Comparison of ENCODE assay signal across 8 cellular contexts in the genomic region with DNA sequence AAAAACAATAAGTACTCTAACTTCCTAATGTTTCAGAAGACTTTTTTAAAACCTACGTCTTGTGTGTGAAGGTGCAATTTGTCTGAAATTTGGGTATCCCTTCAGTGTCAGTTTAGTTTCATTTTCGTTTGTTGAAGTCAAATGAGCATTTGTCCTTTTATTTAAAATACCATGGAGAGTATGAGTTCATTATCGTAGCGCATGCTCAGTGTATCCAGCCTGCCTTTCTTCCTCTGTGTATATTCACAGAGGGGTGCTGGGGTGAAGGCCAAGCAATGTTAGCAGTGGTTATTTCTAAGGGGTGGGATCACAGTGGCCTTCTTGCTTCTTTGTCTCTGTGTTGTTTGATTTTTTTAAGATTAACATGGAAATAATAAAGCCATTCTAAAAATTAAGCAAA. TPM values are rescaled to one million over a fixed set of nuclear protein-coding genes. Genes with fewer than 3 reads are reported as not detected.
DNase-seq lines count a peak whose midpoint lies in the region.

No MANE protein-coding gene starts in this region.

- no peak overlapping the region for H2BK120ac ChIP-seq in neuronal stem cell (ENCODE audit: low read depth, low read length)

- DNase-seq in GM19240 (ENCODE audit: insufficient read length, low spot score) (peak; percentile 8), NCI-H526 treated with DMSO at 0.1 percent for 48 hours (lab: John Stamatoyannopoulos, UW) (peak; percentile 81), neuronal stem cell (ENCODE audit: low spot score) (no peak), midbrain (lab: John Stamatoyannopoulos, UW) (no peak), NCI-H524 treated with DMSO at 0.1 percent for 48 hours (lab: John Stamatoyannopoulos, UW) (no peak), NCI-H82 (lab: John Stamatoyannopoulos, UW) (no peak), DMS53 treated with DMSO at 0.1 percent for 48 hours (lab: John Stamatoyannopoulos, UW; ENCODE audit: unreplicated experiment) (no peak)
- no peak for DNase-seq in effector memory CD4-positive, alpha-beta T cell

- H3K9me3 ChIP-seq in effector memory CD4-positive, alpha-beta T cell (ENCODE audit: control insufficient read depth, low read length), result no peaks in the 10 kb centered on the region
- no peaks in the 10 kb centered on the region for H3K9me3 ChIP-seq in neuronal stem cell (replicated peaks in 1 of 2; ENCODE audit: control insufficient read depth in 2 of 2, insufficient read depth in 1 of 2, low read depth in 1 of 2, low read length in 2 of 2)

- H2BK5ac ChIP-seq in neuronal stem cell (ENCODE audit: low read length), result no peak overlapping the region

- no peak overlapping the region for H2BK12ac ChIP-seq in neuronal stem cell (ENCODE audit: low read length)

- no peak overlapping the region for H3K4ac ChIP-seq in neuronal stem cell (ENCODE audit: low read length)

- no peaks in the 10 kb centered on the region for H3K27me3 ChIP-seq in effector memory CD4-positive, alpha-beta T cell (replicated peaks; ENCODE audit: control insufficient read depth, insufficient read depth, low read length, poor library complexity, severe bottlenecking)
- H3K27me3 ChIP-seq in neuronal stem cell (ENCODE audit: control insufficient read depth in 3 of 3, insufficient read depth in 3 of 3, low read depth in 1 of 3, low read length in 3 of 3), result no peaks in the 10 kb centered on the region

- no CpG with 5 or more reads among the region's 4 CpGs for WGBS in neuronal stem cell (ENCODE audit: extremely low coverage in 2 of 2, insufficient read length in 2 of 2, insufficient replicate concordance in 1 of 2), 2 donors

- peak overlapping the region; percentile 61 for H2AFZ ChIP-seq in neuronal stem cell (ENCODE audit: low read length)

- peak overlapping the region; percentile 26 for H3K4me3 ChIP-seq in effector memory CD4-positive, alpha-beta T cell (ENCODE audit: insufficient read depth, low read depth, low read length, poor library complexity, severe bottlenecking)
- H3K4me3 ChIP-seq in neuronal stem cell (ENCODE audit: low read length in 2 of 2), result no peak overlapping the region

- no peak overlapping the region for H3K23ac ChIP-seq in neuronal stem cell (ENCODE audit: low read depth, low read length, poor library complexity)

- no peak overlapping the region for H3K27ac ChIP-seq in effector memory CD4-positive, alpha-beta T cell (ENCODE audit: insufficient read depth, low read length, poor library complexity, severe bottlenecking)
- no peak overlapping the region for H3K27ac ChIP-seq in neuronal stem cell (replicated peaks; ENCODE audit: low read length)

- H3K79me1 ChIP-seq in neuronal stem cell (ENCODE audit: low read depth, low read length), result no peaks in the 10 kb centered on the region

- no peak overlapping the region for H3K9ac ChIP-seq in neuronal stem cell (ENCODE audit: low read depth, low read length, poor library complexity)

- H4K91ac ChIP-seq in neuronal stem cell (ENCODE audit: low read depth, low read length, poor library complexity), result no peak overlapping the region

- H2BK15ac ChIP-seq in neuronal stem cell (ENCODE audit: low read length), result no peak overlapping the region

- no peak overlapping the region for H4K8ac ChIP-seq in neuronal stem cell (ENCODE audit: low read depth, low read length)

- H3K14ac ChIP-seq in neuronal stem cell (ENCODE audit: low read length), result no peak overlapping the region

- no peak overlapping the region for H2AK5ac ChIP-seq in neuronal stem cell (ENCODE audit: low read depth, low read length)

- no peak overlapping the region for H3K18ac ChIP-seq in neuronal stem cell (ENCODE audit: low read length)

- H3K4me1 ChIP-seq in effector memory CD4-positive, alpha-beta T cell (ENCODE audit: control insufficient read depth, insufficient read depth, low read length, poor library complexity, severe bottlenecking), result no peaks in the 10 kb centered on the region
- H3K4me1 ChIP-seq in neuronal stem cell (ENCODE audit: control insufficient read depth in 2 of 2, insufficient read depth in 1 of 2, low read depth in 1 of 2, low read length in 2 of 2), result peaks cover 10 to 25% of the 10 kb centered on the region in 2 donors

- no peak overlapping the region for H3K4me2 ChIP-seq in neuronal stem cell (ENCODE audit: insufficient read depth, low read length, poor library complexity, severe bottlenecking)

- H3K36me3 ChIP-seq in effector memory CD4-positive, alpha-beta T cell (ENCODE audit: control insufficient read depth, insufficient read depth, low read length), result no peaks in the 10 kb centered on the region
- H3K36me3 ChIP-seq in neuronal stem cell (replicated peaks in 1 of 2; ENCODE audit: control insufficient read depth in 2 of 2, insufficient read depth in 2 of 2, low read length in 2 of 2), result no peaks in the 10 kb centered on the region

RNA-seq across cellular contexts. Expression of a gene that starts 43.2 kb away (rescaled TPM):
- 462 TPM for polyA plus RNA-seq in neuronal stem cell (2013, experiment 1 of 2)
- 462 TPM for polyA plus RNA-seq in neuronal stem cell (2013, experiment 2 of 2)

Comparison
In these comparisons a context has a peak if more than half of its experiments do, and no peak if none do; other contexts are left out.
1. DNase-seq: peak in GM19240 (single experiment) and NCI-H526 treated with DMSO at 0.1 percent for 48 hours (single experiment); none in effector memory CD4-positive, alpha-beta T cell (0 of 3), neuronal stem cell (single experiment), midbrain (single experiment), NCI-H524 treated with DMSO at 0.1 percent for 48 hours (single experiment), NCI-H82 (single experiment) and DMS53 treated with DMSO at 0.1 percent for 48 hours (single experiment).